ENCODE assay signal across 1 cellular context in the genomic region with DNA sequence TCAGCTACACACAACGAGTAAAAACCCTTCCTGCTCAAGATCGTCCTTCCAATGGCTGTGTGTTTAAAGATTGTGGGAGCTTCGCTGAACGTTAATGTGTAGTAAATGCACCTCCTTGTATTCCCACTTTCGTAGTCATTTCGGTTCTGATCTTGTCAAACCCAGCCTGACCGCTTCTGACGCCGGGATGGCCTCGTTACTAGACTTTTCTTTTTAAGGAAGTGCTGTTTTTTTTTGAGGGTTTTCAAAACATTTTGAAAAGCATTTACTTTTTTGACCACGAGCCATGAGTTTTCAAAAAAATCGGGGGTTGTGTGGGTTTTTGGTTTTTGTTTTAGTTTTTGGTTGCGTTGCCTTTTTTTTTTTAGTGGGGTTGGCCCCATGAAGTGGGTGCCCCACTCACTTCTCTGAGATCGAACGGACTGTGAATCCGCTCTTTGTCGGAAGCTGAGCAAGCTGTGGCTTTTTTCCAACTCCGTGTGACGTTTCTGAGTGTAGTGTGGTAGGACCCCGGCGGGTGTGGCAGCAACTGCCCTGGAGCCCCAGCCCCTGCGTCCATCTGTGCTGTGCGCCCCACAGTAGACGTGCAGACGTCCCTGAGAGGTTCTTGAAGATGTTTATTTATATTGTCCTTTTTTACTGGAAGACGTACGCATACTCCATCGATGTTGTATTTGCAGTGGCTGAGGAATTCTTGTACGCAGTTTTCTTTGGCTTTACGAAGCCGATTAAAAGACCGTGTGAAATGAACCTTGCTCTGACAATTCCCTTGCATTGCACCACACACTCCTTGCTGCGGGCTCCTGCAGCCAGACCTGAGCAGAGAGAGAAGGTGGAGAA.
TF ChIP-seq lines count a peak whose summit lies in the region.

No MANE protein-coding gene starts in this region.

TF ChIP-seq in GM12878, 131 proteins besides CTCF, POLR2A, EP300 and RAD21:
- peak; percentile 26; the same call in 1 of the 2 replicates for TF ChIP-seq PML (IDR thresholded peaks at IDR 0.05; ENCODE audit: low read length)
- peak; percentile 35; the same call in 1 of the 2 replicates for TF ChIP-seq POLR2AphosphoS2 (IDR thresholded peaks at IDR 0.05; ENCODE audit: low read depth, low read length)
- TF ChIP-seq, protein P1, sequence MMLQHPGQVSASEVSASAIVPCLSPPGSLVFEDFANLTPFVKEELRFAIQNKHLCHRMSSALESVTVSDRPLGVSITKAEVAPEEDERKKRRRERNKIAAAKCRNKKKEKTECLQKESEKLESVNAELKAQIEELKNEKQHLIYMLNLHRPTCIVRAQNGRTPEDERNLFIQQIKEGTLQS (IDR thresholded peaks at IDR 0.05; ENCODE audit: borderline replicate concordance, extremely low read depth, low read depth, low read length) = no peak
- TF ChIP-seq, protein P2, sequence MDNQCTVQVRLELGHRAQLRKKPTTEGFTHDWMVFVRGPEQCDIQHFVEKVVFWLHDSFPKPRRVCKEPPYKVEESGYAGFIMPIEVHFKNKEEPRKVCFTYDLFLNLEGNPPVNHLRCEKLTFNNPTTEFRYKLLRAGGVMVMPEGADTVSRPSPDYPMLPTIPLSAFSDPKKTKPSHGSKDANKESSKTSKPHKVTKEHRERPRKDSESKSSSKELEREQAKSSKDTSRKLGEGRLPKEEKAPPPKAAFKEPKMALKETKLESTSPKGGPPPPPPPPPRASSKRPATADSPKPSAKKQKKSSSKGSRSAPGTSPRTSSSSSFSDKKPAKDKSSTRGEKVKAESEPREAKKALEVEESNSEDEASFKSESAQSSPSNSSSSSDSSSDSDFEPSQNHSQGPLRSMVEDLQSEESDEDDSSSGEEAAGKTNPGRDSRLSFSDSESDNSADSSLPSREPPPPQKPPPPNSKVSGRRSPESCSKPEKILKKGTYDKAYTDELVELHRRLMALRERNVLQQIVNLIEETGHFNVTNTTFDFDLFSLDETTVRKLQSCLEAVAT (IDR thresholded peaks at IDR 0.05) = peak; percentile 56; the same call in 1 of the 2 replicates
- no peak for TF ChIP-seq KAT2A (conservative IDR thresholded peaks at IDR 0.05; ENCODE audit: control insufficient read depth, low read depth, low read length)
- no peak for TF ChIP-seq PAX5 (IDR thresholded peaks at IDR 0.05; ENCODE audit: borderline replicate concordance, low read depth, low read length)
